11 cellular contexts compared by ENCODE assay signal in genomic region chr10:102813734-102814455, GRCh38. TPM values are rescaled to one million over a fixed set of nuclear protein-coding genes. Genes with fewer than 3 reads are reported as not detected.
DNase-seq lines count a peak whose midpoint lies in the region; ATAC-seq, FAIRE-seq and TF ChIP-seq lines count a peak whose summit lies in the region.
"Had no signal": no experiment of that assay in that cellular context is flagged by ENCODE, and none has a peak within 500 bp of the region (broad histone marks: within the 10 kb centered on the region; RNA-seq: fewer than 3 reads in every experiment).

No MANE protein-coding gene starts in this region.

- DNase-seq in activated CD8-positive, alpha-beta T cell treated with anti-CD3 and anti-CD28 coated beads, Interleukin-2, amount 10 ng/mL, durations not matched to agents 7 days and 5 days, result no peak
- no peak for DNase-seq in activated CD8-positive, alpha-beta T cell treated with anti-CD3 and anti-CD28 coated beads for 36 hours
- DNase-seq in H1 (ENCODE audit: low read depth in 1 of 2, low spot score in 2 of 2) (no peak), thyroid gland (no peak), NCI-H1436 treated with DMSO at 0.1 percent for 48 hours (lab: John Stamatoyannopoulos, UW) (no peak), NCI-H774 (lab: John Stamatoyannopoulos, UW) (no peak)
- no peak for DNase-seq in stimulated activated CD4-positive, alpha-beta T cell treated with anti-CD3 and anti-CD28 coated beads, Interleukin-15, amount 100 ng/mL, for 24 hours
- DNase-seq: effector CD8-positive, alpha-beta T cell; NCI-H1436 had no signal

- H3K56ac ChIP-seq in H1 (replicated peaks; ENCODE audit: insufficient read length, low read depth, low read length), result no peak overlapping the region

- no peak overlapping the region for H4K91ac ChIP-seq in H1 (replicated peaks; ENCODE audit: insufficient read length, low read length)

- no peak for TF ChIP-seq CTCF in activated CD8-positive, alpha-beta T cell treated with anti-CD3 and anti-CD28 coated beads for 36 hours (IDR thresholded peaks at IDR 0.05)
- TF ChIP-seq CTCF in H1 (IDR thresholded peaks at IDR 0.05; ENCODE audit: control extremely low read depth in 1 of 3, insufficient read depth in 1 of 3, low read depth in 1 of 3, low read length in 3 of 3), result no peak
- no peak for TF ChIP-seq CTCF in thyroid gland (IDR thresholded peaks at IDR 0.05)

- H4K8ac ChIP-seq in H1 (ENCODE audit: extremely low read depth, insufficient read depth, low read length), result no peak overlapping the region

- no peak overlapping the region for H2BK20ac ChIP-seq in H1 (ENCODE audit: low read length)

- POLR2A ChIA-PET in activated CD8-positive, alpha-beta T cell treated with anti-CD3 and anti-CD28 coated beads, Interleukin-2, amount 10 ng/mL, durations not matched to agents 7 days and 5 days (lab: Charles Lee), result no interaction called here
- POLR2A ChIA-PET in activated CD8-positive, alpha-beta T cell treated with anti-CD3 and anti-CD28 coated beads for 36 hours (lab: Charles Lee), result interaction anchor here (0.6 kb wide), 1 partner anchor 611 kb away, joined by 3 read pairs; no protein-coding TSS in a partner anchor
- POLR2A ChIA-PET in H1 (lab: Charles Lee; ENCODE audit: partially characterized antibody), result no interaction called here

- intact Hi-C loops in activated CD8-positive, alpha-beta T cell treated with anti-CD3 and anti-CD28 coated beads for 36 hours (cut with micrococcal nuclease), result no loop called here
- intact Hi-C loops in thyroid gland (cut with DNase I), result loop anchor here (10.0 kb wide), 1 partner anchor 69 kb away; the partner anchor contains the start of gene WBP1L

- H2AK5ac ChIP-seq in H1 (ENCODE audit: low read depth, low read length), result no peak overlapping the region

- H3K18ac ChIP-seq in H1 (ENCODE audit: extremely low read depth, low read length), result no peak overlapping the region

- H3K27ac ChIP-seq in H1 (ENCODE audit: low read depth, low read length), result no peak overlapping the region
- H3K27ac ChIP-seq in mucosa of rectum (ENCODE audit: low read depth in 2 of 2, low read length in 2 of 2), result peak overlapping the region; percentile 37 to 41
- H3K27ac ChIP-seq in thyroid gland, result peak overlapping the region; percentile 28 to 78 (median 54)

- no peaks in the 10 kb centered on the region for H3K9me3 Mint-ChIP-seq in activated CD8-positive, alpha-beta T cell treated with anti-CD3 and anti-CD28 coated beads, Interleukin-2, amount 10 ng/mL, durations not matched to agents 7 days and 5 days (ENCODE audit: insufficient read depth)
- H3K9me3 Mint-ChIP-seq in activated CD8-positive, alpha-beta T cell treated with anti-CD3 and anti-CD28 coated beads for 36 hours, result no peaks in the 10 kb centered on the region
- H3K9me3 Mint-ChIP-seq: mesothelial cell of epicardium had no signal

- no peak overlapping the region for H3K4me3 ChIP-seq in H1 (ENCODE audit: extremely low read depth in 1 of 4, insufficient read depth in 2 of 4, low read depth in 3 of 4, low read length in 4 of 4)
- H3K4me3 ChIP-seq in mucosa of rectum (ENCODE audit: low read length in 2 of 2), result no peak overlapping the region
- H3K4me3 ChIP-seq in thyroid gland (replicated peaks in 1 of 3), result no peak overlapping the region

- no peak overlapping the region for H3K4ac ChIP-seq in H1 (replicated peaks; ENCODE audit: insufficient read length, low read depth, low read length)

- peaks cover 37% of the 10 kb centered on the region for H3K4me1 Mint-ChIP-seq in activated CD8-positive, alpha-beta T cell treated with anti-CD3 and anti-CD28 coated beads, Interleukin-2, amount 10 ng/mL, durations not matched to agents 7 days and 5 days (ENCODE audit: low read depth)
- H3K4me1 Mint-ChIP-seq in activated CD8-positive, alpha-beta T cell treated with anti-CD3 and anti-CD28 coated beads for 36 hours (ENCODE audit: low read depth), result peaks cover 13% of the 10 kb centered on the region

- H3K23me2 ChIP-seq in H1 (ENCODE audit: low read depth, low read length), result no peaks in the 10 kb centered on the region

- 94% methylated on average over 16 of the region's 16 CpGs; no CpG with 5 or more reads in 1 of the 2 experiments for WGBS in H1 (ENCODE audit: extremely low coverage in 1 of 2, insufficient coverage in 1 of 2, insufficient read length in 1 of 2, insufficient replicate concordance in 2 of 2, low coverage in 1 of 2, low lambda C conversion rate in 2 of 2, missing lambda C conversion rate in 1 of 2), 2 experiments
- 74 to 81% methylated on average over 16 of the region's 16 CpGs for WGBS in thyroid gland, 2 donors

- H3K4me3 Mint-ChIP-seq in activated CD8-positive, alpha-beta T cell treated with anti-CD3 and anti-CD28 coated beads, Interleukin-2, amount 10 ng/mL, durations not matched to agents 7 days and 5 days, result no peak overlapping the region
- no peak overlapping the region for H3K4me3 Mint-ChIP-seq in activated CD8-positive, alpha-beta T cell treated with anti-CD3 and anti-CD28 coated beads for 36 hours
- H3K4me3 Mint-ChIP-seq: mesothelial cell of epicardium had no signal

- H3K4me1 ChIP-seq in H1 (replicated peaks in 1 of 4; ENCODE audit: control insufficient read depth in 3 of 4, insufficient read depth in 4 of 4, low read length in 3 of 4), result peaks cover 0 to 7% (median 2%) of the 10 kb centered on the region in 4 experiments; a peak in 5 of 7 replicates
- peaks cover 18 to 21% of the 10 kb centered on the region in 2 donors for H3K4me1 ChIP-seq in mucosa of rectum (ENCODE audit: control insufficient read depth in 2 of 2, insufficient read depth in 2 of 2, low read length in 2 of 2)
- H3K4me1 ChIP-seq in thyroid gland, result peaks cover 35 to 70% of the 10 kb centered on the region in 2 donors

- H2BK12ac ChIP-seq in H1 (ENCODE audit: low read depth, low read length), result no peak overlapping the region; the same call in 1 of the 2 replicates

- no peak for TF ChIP-seq RAD21 in H1 (IDR thresholded peaks at IDR 0.05 in 1 of 2, conservative IDR thresholded peaks at IDR 0.05 in 1 of 2; ENCODE audit: low read depth in 2 of 2, low read length in 2 of 2)

- TF ChIP-seq EP300 in H1 (IDR thresholded peaks at IDR 0.05; ENCODE audit: borderline replicate concordance in 1 of 2, low read depth in 2 of 2, low read length in 2 of 2), result no peak

- H2BK15ac ChIP-seq in H1 (ENCODE audit: low read length), result no peak overlapping the region

- no peak for FAIRE-seq in H1 (lab: Jason Lieb, UNC)

- CTCF ChIA-PET in activated CD8-positive, alpha-beta T cell treated with anti-CD3 and anti-CD28 coated beads, Interleukin-2, amount 10 ng/mL, durations not matched to agents 7 days and 5 days (lab: Charles Lee), result interaction anchor here (1.1 to 1.2 kb wide), 2 partner anchors 14 to 104 kb away, joined by 3 read pairs; partner anchors contain the start of gene CNNM2
- CTCF ChIA-PET in activated CD8-positive, alpha-beta T cell treated with anti-CD3 and anti-CD28 coated beads for 36 hours (lab: Charles Lee), result no interaction called here
- CTCF ChIA-PET in H1 (lab: Charles Lee; ENCODE audit: partially characterized antibody), result interaction anchor here (0.6 to 1.4 kb wide), 3 partner anchors 59 to 198 kb away, joined by 3 to 4 read pairs (median 4); no protein-coding TSS in a partner anchor

- no peak overlapping the region for H3K23ac ChIP-seq in H1 (ENCODE audit: insufficient read length)

- H3K79me1 ChIP-seq in H1 (ENCODE audit: low read depth, low read length), result no peaks in the 10 kb centered on the region

- H2BK120ac ChIP-seq in H1 (replicated peaks; ENCODE audit: low read depth, low read length), result no peak overlapping the region

- no peak overlapping the region for H2AFZ ChIP-seq in H1 (ENCODE audit: low read length)

- H3K9me3 ChIP-seq in H1 (ENCODE audit: insufficient read depth in 2 of 2, low read depth in 1 of 2, low read length in 1 of 2) (no peaks in the 10 kb centered on the region), mucosa of rectum (ENCODE audit: control insufficient read depth in 2 of 2, low read length in 2 of 2) (no peaks in the 10 kb centered on the region), thyroid gland (no peaks in the 10 kb centered on the region)

- 0 out of 2 replicates have a peak overlapping the region, but pooled peaks have one; percentile 44 for H2BK5ac ChIP-seq in H1 (ENCODE audit: low read depth, low read length)

- H3K27ac Mint-ChIP-seq in activated CD8-positive, alpha-beta T cell treated with anti-CD3 and anti-CD28 coated beads, Interleukin-2, amount 10 ng/mL, durations not matched to agents 7 days and 5 days, result peak overlapping the region; percentile 94
- no peak overlapping the region for H3K27ac Mint-ChIP-seq in activated CD8-positive, alpha-beta T cell treated with anti-CD3 and anti-CD28 coated beads for 36 hours
- H3K27ac Mint-ChIP-seq: mesothelial cell of epicardium had no signal

- no peak for TF ChIP-seq POLR2A in H1 (IDR thresholded peaks at IDR 0.05; ENCODE audit: control extremely low read depth in 1 of 2, low read depth in 2 of 2, low read length in 2 of 2)
- TF ChIP-seq POLR2A in thyroid gland (IDR thresholded peaks at IDR 0.05), result no peak

- H3K79me2 ChIP-seq in H1 (ENCODE audit: control insufficient read depth in 1 of 2, insufficient read depth in 2 of 2, low read length in 2 of 2), result no peaks in the 10 kb centered on the region

- H4K20me1 ChIP-seq in H1 (replicated peaks in 1 of 2; ENCODE audit: control insufficient read depth in 1 of 2, insufficient read depth in 2 of 2, low read length in 2 of 2), result no peaks in the 10 kb centered on the region

- H3K14ac ChIP-seq in H1 (ENCODE audit: insufficient read length), result no peak overlapping the region

- H3K36me3 Mint-ChIP-seq in activated CD8-positive, alpha-beta T cell treated with anti-CD3 and anti-CD28 coated beads, Interleukin-2, amount 10 ng/mL, durations not matched to agents 7 days and 5 days (ENCODE audit: low read depth), result peaks cover 36% of the 10 kb centered on the region
- H3K36me3 Mint-ChIP-seq in activated CD8-positive, alpha-beta T cell treated with anti-CD3 and anti-CD28 coated beads for 36 hours (ENCODE audit: low read depth), result peaks cover 13% of the 10 kb centered on the region

- H3K27me3 ChIP-seq in H1 (replicated peaks in 1 of 4; ENCODE audit: control insufficient read depth in 3 of 4, extremely low read depth in 1 of 4, insufficient read depth in 3 of 4, low read length in 3 of 4), result no peaks in the 10 kb centered on the region
- H3K27me3 ChIP-seq in mucosa of rectum (ENCODE audit: control insufficient read depth in 2 of 2, insufficient read depth in 2 of 2, low read length in 2 of 2), result no peaks in the 10 kb centered on the region
- no peaks in the 10 kb centered on the region for H3K27me3 ChIP-seq in thyroid gland

- H4K5ac ChIP-seq in H1 (ENCODE audit: insufficient read length, low read depth, low read length), result no peak overlapping the region

- H3K4me2 ChIP-seq in H1 (ENCODE audit: insufficient read depth in 1 of 2, low read depth in 2 of 2, low read length in 2 of 2), result no peak overlapping the region

- no peak for ATAC-seq in activated CD8-positive, alpha-beta T cell treated with anti-CD3 and anti-CD28 coated beads, Interleukin-2, amount 10 ng/mL, durations not matched to agents 7 days and 5 days
- no peak for ATAC-seq in activated CD8-positive, alpha-beta T cell treated with anti-CD3 and anti-CD28 coated beads for 36 hours

- no peaks in the 10 kb centered on the region for H3K27me3 Mint-ChIP-seq in activated CD8-positive, alpha-beta T cell treated with anti-CD3 and anti-CD28 coated beads, Interleukin-2, amount 10 ng/mL, durations not matched to agents 7 days and 5 days (ENCODE audit: low read depth)
- H3K27me3 Mint-ChIP-seq in activated CD8-positive, alpha-beta T cell treated with anti-CD3 and anti-CD28 coated beads for 36 hours, result no peaks in the 10 kb centered on the region

- H3K9ac ChIP-seq in H1 (replicated peaks in 1 of 4; ENCODE audit: extremely low read depth in 1 of 4, low read depth in 3 of 4, low read length in 3 of 4), result no peak overlapping the region
- peak overlapping the region in 1 of 2 donors; percentile 18 for H3K9ac ChIP-seq in mucosa of rectum (ENCODE audit: low read depth in 1 of 2, low read length in 2 of 2)

- H3K36me3 ChIP-seq in H1 (ENCODE audit: control insufficient read depth in 2 of 4, insufficient read depth in 4 of 4, low read length in 3 of 4) (peaks cover 0 to 7% (median 2%) of the 10 kb centered on the region in 4 experiments; a peak in 2 of 8 replicates), mucosa of rectum (ENCODE audit: control insufficient read depth in 2 of 2, insufficient read depth in 2 of 2, low read length in 2 of 2) (peaks cover 44 to 53% of the 10 kb centered on the region in 2 donors), thyroid gland (peaks cover 45 to 49% of the 10 kb centered on the region in 2 donors)

RNA-seq across cellular contexts. Expression of gene CYP17A1, which starts 23.3 kb away (rescaled TPM):
- not detected for total RNA-seq in activated CD8-positive, alpha-beta T cell treated with anti-CD3 and anti-CD28 coated beads, Interleukin-2, amount 10 ng/mL, durations not matched to agents 7 days and 5 days
- total RNA-seq in activated CD8-positive, alpha-beta T cell treated with anti-CD3 and anti-CD28 coated beads for 36 hours, result not detected
- not detected in 2 replicates for total RNA-seq in H1 (2021; fragmentation: NEBNext Ultra II Directional; extraction: Animal tissue kit (Norgen Biotek cat#: 25700))
- not detected in 2 replicates for polyA plus RNA-seq in H1 (2011; rRNA removed)
- polyA plus RNA-seq in H1 (2011; cell fraction: cytosol; rRNA removed), result not detected
- polyA plus RNA-seq in H1 (2011; cell fraction: nucleus; rRNA removed), result not detected
- polyA plus RNA-seq in H1 (2012, experiment 1 of 2), result not detected in 4 replicates
- not detected for polyA plus RNA-seq in H1 (2012, experiment 2 of 2)
- polyA plus RNA-seq in H1 (2013, experiment 1 of 2), result not detected
- not detected for polyA plus RNA-seq in H1 (2013, experiment 2 of 2)
- polyA minus RNA-seq in H1 (2011; rRNA and poly(A)+ RNA removed), result not detected in 2 replicates
- not detected for polyA minus RNA-seq in H1 (2011; cell fraction: cytosol; rRNA and poly(A)+ RNA removed)
- polyA minus RNA-seq in H1 (2011; cell fraction: nucleus; rRNA and poly(A)+ RNA removed), result not detected
- 10 to 100 TPM in 3 of 4 donors, 1 to 10 TPM in 1; 4.0 to 29.1 (median 15.9) TPM for total RNA-seq in thyroid gland

RNA-seq across cellular contexts. Expression of gene BORCS7, which starts 40.2 kb away (rescaled TPM):
- total RNA-seq in activated CD8-positive, alpha-beta T cell treated with anti-CD3 and anti-CD28 coated beads, Interleukin-2, amount 10 ng/mL, durations not matched to agents 7 days and 5 days, result 10 to 100 TPM; 10.4 to 11.2 TPM
- 1 to 10 TPM; 6.4 to 6.8 TPM for total RNA-seq in activated CD8-positive, alpha-beta T cell treated with anti-CD3 and anti-CD28 coated beads for 36 hours
- 2.3 and 3.7 TPM in 2 replicates for total RNA-seq in H1 (2021; fragmentation: NEBNext Ultra II Directional; extraction: Animal tissue kit (Norgen Biotek cat#: 25700))
- 3.8 and 6.7 TPM in 2 replicates for polyA plus RNA-seq in H1 (2011; rRNA removed)
- 10.9 TPM for polyA plus RNA-seq in H1 (2011; cell fraction: cytosol; rRNA removed)
- polyA plus RNA-seq in H1 (2011; cell fraction: nucleus; rRNA removed), result 3.9 TPM
- 3.7 to 6.0 TPM (median 4.2 TPM) in 4 replicates for polyA plus RNA-seq in H1 (2012, experiment 1 of 2)
- 2.3 TPM for polyA plus RNA-seq in H1 (2012, experiment 2 of 2)
- polyA plus RNA-seq in H1 (2013, experiment 1 of 2), result 3.8 TPM
- 2.9 TPM for polyA plus RNA-seq in H1 (2013, experiment 2 of 2)
- polyA minus RNA-seq in H1 (2011; rRNA and poly(A)+ RNA removed), result 2.6 and 4.1 TPM in 2 replicates
- polyA minus RNA-seq in H1 (2011; cell fraction: cytosol; rRNA and poly(A)+ RNA removed), result 3.7 TPM
- 2.5 TPM for polyA minus RNA-seq in H1 (2011; cell fraction: nucleus; rRNA and poly(A)+ RNA removed)
- total RNA-seq in thyroid gland, result 100 to 1,000 TPM in 2 of 4 donors, 10 to 100 TPM in 2; 77.4 to 134 (median 93.8) TPM

RNA-seq across cellular contexts. Expression of gene AS3MT, which starts 55.4 kb away (rescaled TPM):
- total RNA-seq in activated CD8-positive, alpha-beta T cell treated with anti-CD3 and anti-CD28 coated beads, Interleukin-2, amount 10 ng/mL, durations not matched to agents 7 days and 5 days, result under 1 TPM; 0.52 to 0.68 TPM
- 1 to 10 TPM in 1 of 2 experiments, not detected in 1; 1.4 TPM for total RNA-seq in activated CD8-positive, alpha-beta T cell treated with anti-CD3 and anti-CD28 coated beads for 36 hours
- 10.3 and 10.4 TPM in 2 replicates for total RNA-seq in H1 (2021; fragmentation: NEBNext Ultra II Directional; extraction: Animal tissue kit (Norgen Biotek cat#: 25700))
- 5.2 and 5.8 TPM in 2 replicates for polyA plus RNA-seq in H1 (2011; rRNA removed)
- polyA plus RNA-seq in H1 (2011; cell fraction: cytosol; rRNA removed), result 9.3 TPM
- 5.9 TPM for polyA plus RNA-seq in H1 (2011; cell fraction: nucleus; rRNA removed)
- polyA plus RNA-seq in H1 (2012, experiment 1 of 2), result 14.0 to 18.6 TPM (median 17.7 TPM) in 4 replicates
- polyA plus RNA-seq in H1 (2012, experiment 2 of 2), result 5.8 TPM
- polyA plus RNA-seq in H1 (2013, experiment 1 of 2), result 10.2 TPM
- polyA plus RNA-seq in H1 (2013, experiment 2 of 2), result 10.3 TPM
- polyA minus RNA-seq in H1 (2011; rRNA and poly(A)+ RNA removed), result 3.3 and 4.5 TPM in 2 replicates
- 3.4 TPM for polyA minus RNA-seq in H1 (2011; cell fraction: cytosol; rRNA and poly(A)+ RNA removed)
- polyA minus RNA-seq in H1 (2011; cell fraction: nucleus; rRNA and poly(A)+ RNA removed), result 5.4 TPM
- total RNA-seq in thyroid gland, result 10 to 100 TPM in 2 of 4 donors, 1 to 10 TPM in 2; 9.8 to 19.2 (median 13.5) TPM

Comparison
In these comparisons a context has a peak if more than half of its experiments do, and no peak if none do; other contexts are left out.
1. RNA of gene BORCS7, which starts 40.2 kb away (total RNA-seq): 77.4 to 134 TPM in thyroid gland; 10.4 to 11.2 TPM in activated CD8-positive, alpha-beta T cell treated with anti-CD3 and anti-CD28 coated beads, Interleukin-2, amount 10 ng/mL, durations not matched to agents 7 days and 5 days, 6.4 to 6.8 TPM in activated CD8-positive, alpha-beta T cell treated with anti-CD3 and anti-CD28 coated beads for 36 hours and 2.3 to 3.7 TPM in H1; every median in the first group is over 4 times any median in the second.